In genomic region chr1:148951336-148952227, GRCh38 we compare ENCODE assay signal across 8 cellular contexts.
A peak's percentile ranks its signal among the peaks of the same experiment; 100 is the strongest.
DNase-seq lines count a peak whose midpoint lies in the region; ATAC-seq and TF ChIP-seq lines count a peak whose summit lies in the region.
"Not testable (repeated sequence)": the region's sequence is repeated elsewhere in the genome, so short reads cannot be mapped to it uniquely, and the experiment has no call there.

No MANE protein-coding gene starts in this region.

- H3K79me1 ChIP-seq in mesenchymal stem cell (replicated peaks; ENCODE audit: low read length, poor library complexity, severe bottlenecking): not testable (repeated sequence)

- peak overlapping the region in 5 of 7 donors; percentile 30 to 83 (median 68) for H3K27ac Mint-ChIP-seq in CD14-positive monocyte
- peak overlapping the region in 1 of 2 donors; percentile 79 for H3K27ac Mint-ChIP-seq in effector memory CD8-positive, alpha-beta T cell

- H2BK5ac ChIP-seq in mesenchymal stem cell (ENCODE audit: low read depth, low read length, poor library complexity, severe bottlenecking): not testable (repeated sequence)

- peak overlapping the region; percentile 82 for H3K9ac ChIP-seq in mesenchymal stem cell (ENCODE audit: low read length)

- peak overlapping the region; percentile 84 for H4K8ac ChIP-seq in mesenchymal stem cell (ENCODE audit: low read length)

- peaks cover 16% of the 10 kb centered on the region for H3K4me1 Mint-ChIP-seq in CD14-positive monocyte
- H3K4me1 Mint-ChIP-seq in effector memory CD8-positive, alpha-beta T cell (ENCODE audit: low read depth in 2 of 2): not testable (repeated sequence)

- not testable (repeated sequence) for H3K4ac ChIP-seq in mesenchymal stem cell (ENCODE audit: low read depth in 1 of 2, low read length in 2 of 2)

- DNase-seq in CD14-positive monocyte (ENCODE audit: low spot score): peak; percentile 57
- DNase-seq in HT-29 (ENCODE audit: low spot score): peak; percentile 81
- peak; percentile 59 for DNase-seq in NOMO-1 treated with DMSO at 0.1 percent for 48 hours (lab: John Stamatoyannopoulos, UW; ENCODE audit: unreplicated experiment)
- peak; percentile 26 to 43 for DNase-seq in activated CD8-positive, alpha-beta memory T cell treated with anti-CD3 and anti-CD28 coated beads for 4 hours (ENCODE audit: low read depth in 2 of 2)
- DNase-seq in effector memory CD8-positive, alpha-beta T cell: peak; percentile 56 to 59 (median 58)
- DNase-seq in mesenchymal stem cell: peak; percentile 91
- peak; percentile 33 to 75 for DNase-seq in stimulated activated CD4-positive, alpha-beta T cell treated with anti-CD3 and anti-CD28 coated beads, Interleukin-4, amount 100 ng/mL, for 48 hours (ENCODE audit: low read depth in 2 of 2)

- H3K27me3 Mint-ChIP-seq in CD14-positive monocyte (ENCODE audit: low read depth in 3 of 3); effector memory CD8-positive, alpha-beta T cell: not testable (repeated sequence)

- 16% methylated on average over 6 of the region's 44 CpGs for WGBS in mesenchymal stem cell

- not testable (repeated sequence) for H2BK12ac ChIP-seq in mesenchymal stem cell (ENCODE audit: low read length in 2 of 2)

- H3K4me3 Mint-ChIP-seq in CD14-positive monocyte: peak overlapping the region; percentile 84 to 98
- peak overlapping the region; percentile 72 to 83 for H3K4me3 Mint-ChIP-seq in effector memory CD8-positive, alpha-beta T cell

- not testable (repeated sequence) for H2AFZ ChIP-seq in mesenchymal stem cell (ENCODE audit: low read depth, low read length)

- H2BK120ac ChIP-seq in mesenchymal stem cell (ENCODE audit: low read depth, low read length): not testable (repeated sequence)

- not testable (repeated sequence) for H3K36me3 ChIP-seq in mesenchymal stem cell (ENCODE audit: control insufficient read depth in 1 of 2, insufficient read depth in 2 of 2, low read depth in 1 of 2, low read length in 2 of 2)

- not testable (repeated sequence) for H2AK5ac ChIP-seq in mesenchymal stem cell (ENCODE audit: low read length, severe bottlenecking)

- ATAC-seq in GM21447 (IDR thresholded peaks at IDR 0.05; ENCODE audit: unreplicated experiment): peak; percentile 57
- peak; percentile 63 for ATAC-seq in effector memory CD8-positive, alpha-beta T cell (replicated peaks)

- not testable (repeated sequence) for H2BK15ac ChIP-seq in mesenchymal stem cell (ENCODE audit: low read depth, poor library complexity, severe bottlenecking)

- not testable (repeated sequence) for H3K9me3 ChIP-seq in mesenchymal stem cell (ENCODE audit: control insufficient read depth, low read length)

- not testable (repeated sequence) for H4K91ac ChIP-seq in mesenchymal stem cell (ENCODE audit: low read length)

- TF ChIP-seq CTCF in CD14-positive monocyte (IDR thresholded peaks at IDR 0.05): not testable (repeated sequence)

- H3K14ac ChIP-seq in mesenchymal stem cell (ENCODE audit: low read length in 2 of 2): peak overlapping the region in 1 of 2 experiments; percentile 55

- intact Hi-C loops in CD14-positive monocyte (cut with micrococcal nuclease): not testable (repeated sequence)

- peak overlapping the region; percentile 79 for H3K27ac ChIP-seq in mesenchymal stem cell (ENCODE audit: low read length, poor library complexity, severe bottlenecking)

- not testable (repeated sequence) for H3K9me3 Mint-ChIP-seq in CD14-positive monocyte; effector memory CD8-positive, alpha-beta T cell

- H3K4me3 ChIP-seq in mesenchymal stem cell (ENCODE audit: insufficient read depth in 1 of 2, low read depth in 1 of 2, low read length in 2 of 2): peak overlapping the region; percentile 60 to 74

- H3K4me1 ChIP-seq in mesenchymal stem cell (ENCODE audit: control insufficient read depth, insufficient read depth, low read depth, low read length): not testable (repeated sequence)

- H3K36me3 Mint-ChIP-seq in CD14-positive monocyte; effector memory CD8-positive, alpha-beta T cell (ENCODE audit: insufficient read depth): not testable (repeated sequence)

- peak overlapping the region; percentile 7 for H3K4me2 ChIP-seq in mesenchymal stem cell (ENCODE audit: low read length, poor library complexity, severe bottlenecking)

- not testable (repeated sequence) for H3K27me3 ChIP-seq in mesenchymal stem cell (ENCODE audit: control insufficient read depth in 1 of 2, insufficient read depth in 1 of 2, low read length in 2 of 2)

- H3K23ac ChIP-seq in mesenchymal stem cell (ENCODE audit: low read length in 2 of 2): not testable (repeated sequence)

- H3K18ac ChIP-seq in mesenchymal stem cell (ENCODE audit: low read depth in 1 of 2, low read length in 2 of 2): peak overlapping the region; percentile 21 to 73

Comparison
In these comparisons a context has a peak if more than half of its experiments do, and no peak if none do; other contexts are left out.
1. Peak in every context shown above with its lines: DNase-seq, ATAC-seq, H3K4me3 ChIP-seq and H3K27ac ChIP-seq.
2. DNase-seq: peak in every context shown above with its lines; median percentile 91 in mesenchymal stem cell; 81 in HT-29; 59 in NOMO-1 treated with DMSO at 0.1 percent for 48 hours; 58 in effector memory CD8-positive, alpha-beta T cell; 57 in CD14-positive monocyte; 54 in stimulated activated CD4-positive, alpha-beta T cell treated with anti-CD3 and anti-CD28 coated beads, Interleukin-4, amount 100 ng/mL, for 48 hours; 34 in activated CD8-positive, alpha-beta memory T cell treated with anti-CD3 and anti-CD28 coated beads for 4 hours.